Comparison of ENCODE assay signal across 1 cellular context in the genomic region with DNA sequence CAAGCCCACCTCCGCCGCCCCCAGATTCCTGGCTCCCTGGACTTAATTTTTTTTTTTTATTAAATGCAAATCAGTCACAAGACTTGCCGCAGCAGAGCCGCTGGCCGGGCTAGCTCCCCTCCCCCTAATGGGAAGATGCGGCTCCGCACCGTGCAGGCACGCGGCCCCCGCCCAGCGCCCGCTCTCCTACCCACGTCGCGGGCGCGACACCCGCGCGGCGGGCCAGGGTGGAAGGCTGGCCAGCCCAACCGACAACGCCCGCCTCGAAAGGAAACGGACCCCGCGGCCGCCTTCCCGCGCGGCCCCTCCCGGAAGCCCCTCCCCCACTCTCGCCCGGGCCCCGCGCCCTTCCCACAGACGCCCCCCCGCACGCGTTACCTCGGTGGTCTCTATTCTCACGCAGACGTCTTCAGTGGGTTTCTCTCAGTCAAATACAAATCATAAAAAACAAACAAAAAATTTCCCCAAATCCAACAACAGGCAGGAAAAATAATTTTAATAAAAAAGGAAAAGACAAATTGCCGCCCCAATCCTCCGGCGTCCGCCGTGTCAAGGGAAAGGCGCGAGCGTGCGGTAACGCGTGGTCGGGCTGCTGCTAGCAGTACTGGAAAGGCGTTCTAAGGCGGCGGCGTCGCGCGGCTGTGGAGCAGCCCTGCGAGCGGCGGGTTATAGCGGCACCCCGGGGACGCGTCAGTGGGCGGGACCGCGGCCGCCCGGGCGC.
A peak's percentile ranks its signal among the peaks of the same experiment; 100 is the strongest.
TF ChIP-seq lines count a peak whose summit lies in the region.

A gene (minus strand): TSS at position 643 of the 721 bp plus-strand sequence. CDS start 1,480 bp downstream, outside the sequence.

TF ChIP-seq in HepG2, 621 proteins besides CTCF, POLR2A, EP300 and RAD21 (continued from another document and continues in another):
- TF ChIP-seq CREM (IDR thresholded peaks at IDR 0.05) (0 out of 2 replicates have a peak, but pooled peaks have one; percentile 7), CREM (CRISPR knock-in tag; IDR thresholded peaks at IDR 0.05) (0 out of 2 replicates have a peak, but pooled peaks have one; percentile 21), ZMYM2 (CRISPR knock-in tag; IDR thresholded peaks at IDR 0.05) (no peak), ELF4 (CRISPR knock-in tag; IDR thresholded peaks at IDR 0.05; ENCODE audit: borderline replicate concordance) (no peak), ZNF605 (CRISPR knock-in tag; IDR thresholded peaks at IDR 0.05) (0 out of 2 replicates have a peak, but pooled peaks have one; percentile 24), IKZF4 (CRISPR knock-in tag; IDR thresholded peaks at IDR 0.05; ENCODE audit: borderline replicate concordance, low read depth, not compliant biosample characterization) (peak; percentile 38), REPIN1 (CRISPR knock-in tag; IDR thresholded peaks at IDR 0.05; ENCODE audit: borderline replicate concordance, low read depth) (peak; percentile 69), ZNF567 (CRISPR knock-in tag; IDR thresholded peaks at IDR 0.05; ENCODE audit: borderline replicate concordance) (no peak), ZNF75D (CRISPR knock-in tag; IDR thresholded peaks at IDR 0.05; ENCODE audit: borderline replicate concordance) (0 out of 2 replicates have a peak, but pooled peaks have one; percentile 36), ZNF101 (CRISPR knock-in tag; IDR thresholded peaks at IDR 0.05; ENCODE audit: borderline replicate concordance, low read depth) (no peak), ZNF160 (CRISPR knock-in tag; IDR thresholded peaks at IDR 0.05) (no peak; the same call in 1 of the 2 replicates), WIZ (CRISPR knock-in tag; IDR thresholded peaks at IDR 0.05) (peak; percentile 89; the same call in 1 of the 2 replicates), YY1 (IDR thresholded peaks at IDR 0.05; ENCODE audit: insufficient read depth, insufficient replicate concordance, low read depth, low read length) (peak; percentile 83), FIP1L1 (IDR thresholded peaks at IDR 0.05; ENCODE audit: borderline replicate concordance, insufficient read depth, low read depth, low read length) (no peak), BRD4 (CRISPR knock-in tag; IDR thresholded peaks at IDR 0.05) (peak; percentile 79), MEIS2 (CRISPR knock-in tag; IDR thresholded peaks at IDR 0.05) (peak; percentile 87), ZNF431 (CRISPR knock-in tag; IDR thresholded peaks at IDR 0.05; ENCODE audit: borderline replicate concordance, low read depth) (no peak), REXO4 (CRISPR knock-in tag; IDR thresholded peaks at IDR 0.05; ENCODE audit: borderline replicate concordance) (no peak), SIX1 (CRISPR knock-in tag; IDR thresholded peaks at IDR 0.05; ENCODE audit: borderline replicate concordance) (peak; percentile 57; the same call in 1 of the 2 replicates), SP140L (CRISPR knock-in tag; IDR thresholded peaks at IDR 0.05; ENCODE audit: borderline replicate concordance) (peak; percentile 67; the same call in 1 of the 2 replicates), TCF12 (IDR thresholded peaks at IDR 0.05) (no peak), TCF12 (CRISPR knock-in tag; IDR thresholded peaks at IDR 0.05) (no peak), ZNF367 (CRISPR knock-in tag; IDR thresholded peaks at IDR 0.05; ENCODE audit: borderline replicate concordance) (peak; percentile 70; the same call in 1 of the 2 replicates), SALL2 (CRISPR knock-in tag; IDR thresholded peaks at IDR 0.05) (peak; percentile 98), STAT5B (CRISPR knock-in tag; IDR thresholded peaks at IDR 0.05) (peak; percentile 87; the same call in 1 of the 2 replicates), MIER2 (CRISPR knock-in tag; IDR thresholded peaks at IDR 0.05) (0 out of 2 replicates have a peak, but pooled peaks have one; percentile 33), ZNF772 (CRISPR knock-in tag; IDR thresholded peaks at IDR 0.05) (peak; percentile 87), ZNF44 (CRISPR knock-in tag; IDR thresholded peaks at IDR 0.05) (no peak), ZNF776 (CRISPR knock-in tag; IDR thresholded peaks at IDR 0.05) (peak; percentile 78; the same call in 1 of the 2 replicates), GTF2F1 (IDR thresholded peaks at IDR 0.05; ENCODE audit: low read length) (peak; percentile 88)
- TF ChIP-seq, protein P1, sequence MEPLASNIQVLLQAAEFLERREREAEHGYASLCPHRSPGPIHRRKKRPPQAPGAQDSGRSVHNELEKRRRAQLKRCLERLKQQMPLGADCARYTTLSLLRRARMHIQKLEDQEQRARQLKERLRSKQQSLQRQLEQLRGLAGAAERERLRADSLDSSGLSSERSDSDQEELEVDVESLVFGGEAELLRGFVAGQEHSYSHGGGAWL (CRISPR knock-in tag; IDR thresholded peaks at IDR 0.05), result peak; percentile 95
- TF ChIP-seq, protein P2, sequence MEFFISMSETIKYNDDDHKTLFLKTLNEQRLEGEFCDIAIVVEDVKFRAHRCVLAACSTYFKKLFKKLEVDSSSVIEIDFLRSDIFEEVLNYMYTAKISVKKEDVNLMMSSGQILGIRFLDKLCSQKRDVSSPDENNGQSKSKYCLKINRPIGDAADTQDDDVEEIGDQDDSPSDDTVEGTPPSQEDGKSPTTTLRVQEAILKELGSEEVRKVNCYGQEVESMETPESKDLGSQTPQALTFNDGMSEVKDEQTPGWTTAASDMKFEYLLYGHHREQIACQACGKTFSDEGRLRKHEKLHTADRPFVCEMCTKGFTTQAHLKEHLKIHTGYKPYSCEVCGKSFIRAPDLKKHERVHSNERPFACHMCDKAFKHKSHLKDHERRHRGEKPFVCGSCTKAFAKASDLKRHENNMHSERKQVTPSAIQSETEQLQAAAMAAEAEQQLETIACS (CRISPR knock-in tag; IDR thresholded peaks at IDR 0.05), result peak; percentile 68
- TF ChIP-seq, protein P3, sequence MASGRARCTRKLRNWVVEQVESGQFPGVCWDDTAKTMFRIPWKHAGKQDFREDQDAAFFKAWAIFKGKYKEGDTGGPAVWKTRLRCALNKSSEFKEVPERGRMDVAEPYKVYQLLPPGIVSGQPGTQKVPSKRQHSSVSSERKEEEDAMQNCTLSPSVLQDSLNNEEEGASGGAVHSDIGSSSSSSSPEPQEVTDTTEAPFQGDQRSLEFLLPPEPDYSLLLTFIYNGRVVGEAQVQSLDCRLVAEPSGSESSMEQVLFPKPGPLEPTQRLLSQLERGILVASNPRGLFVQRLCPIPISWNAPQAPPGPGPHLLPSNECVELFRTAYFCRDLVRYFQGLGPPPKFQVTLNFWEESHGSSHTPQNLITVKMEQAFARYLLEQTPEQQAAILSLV (CRISPR knock-in tag; IDR thresholded peaks at IDR 0.05; ENCODE audit: borderline replicate concordance), result peak; percentile 66; the same call in 1 of the 2 replicates
- TF ChIP-seq, protein P4, sequence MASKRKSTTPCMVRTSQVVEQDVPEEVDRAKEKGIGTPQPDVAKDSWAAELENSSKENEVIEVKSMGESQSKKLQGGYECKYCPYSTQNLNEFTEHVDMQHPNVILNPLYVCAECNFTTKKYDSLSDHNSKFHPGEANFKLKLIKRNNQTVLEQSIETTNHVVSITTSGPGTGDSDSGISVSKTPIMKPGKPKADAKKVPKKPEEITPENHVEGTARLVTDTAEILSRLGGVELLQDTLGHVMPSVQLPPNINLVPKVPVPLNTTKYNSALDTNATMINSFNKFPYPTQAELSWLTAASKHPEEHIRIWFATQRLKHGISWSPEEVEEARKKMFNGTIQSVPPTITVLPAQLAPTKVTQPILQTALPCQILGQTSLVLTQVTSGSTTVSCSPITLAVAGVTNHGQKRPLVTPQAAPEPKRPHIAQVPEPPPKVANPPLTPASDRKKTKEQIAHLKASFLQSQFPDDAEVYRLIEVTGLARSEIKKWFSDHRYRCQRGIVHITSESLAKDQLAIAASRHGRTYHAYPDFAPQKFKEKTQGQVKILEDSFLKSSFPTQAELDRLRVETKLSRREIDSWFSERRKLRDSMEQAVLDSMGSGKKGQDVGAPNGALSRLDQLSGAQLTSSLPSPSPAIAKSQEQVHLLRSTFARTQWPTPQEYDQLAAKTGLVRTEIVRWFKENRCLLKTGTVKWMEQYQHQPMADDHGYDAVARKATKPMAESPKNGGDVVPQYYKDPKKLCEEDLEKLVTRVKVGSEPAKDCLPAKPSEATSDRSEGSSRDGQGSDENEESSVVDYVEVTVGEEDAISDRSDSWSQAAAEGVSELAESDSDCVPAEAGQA (IDR thresholded peaks at IDR 0.05; ENCODE audit: low read depth), result no peak
- TF ChIP-seq, protein P4 (CRISPR knock-in tag; IDR thresholded peaks at IDR 0.05; ENCODE audit: borderline replicate concordance), result peak; percentile 97
- TF ChIP-seq, protein P5, sequence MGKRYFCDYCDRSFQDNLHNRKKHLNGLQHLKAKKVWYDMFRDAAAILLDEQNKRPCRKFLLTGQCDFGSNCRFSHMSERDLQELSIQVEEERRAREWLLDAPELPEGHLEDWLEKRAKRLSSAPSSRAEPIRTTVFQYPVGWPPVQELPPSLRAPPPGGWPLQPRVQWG (CRISPR knock-in tag; IDR thresholded peaks at IDR 0.05; ENCODE audit: borderline replicate concordance, low read depth), result no peak
- TF ChIP-seq, protein P6, sequence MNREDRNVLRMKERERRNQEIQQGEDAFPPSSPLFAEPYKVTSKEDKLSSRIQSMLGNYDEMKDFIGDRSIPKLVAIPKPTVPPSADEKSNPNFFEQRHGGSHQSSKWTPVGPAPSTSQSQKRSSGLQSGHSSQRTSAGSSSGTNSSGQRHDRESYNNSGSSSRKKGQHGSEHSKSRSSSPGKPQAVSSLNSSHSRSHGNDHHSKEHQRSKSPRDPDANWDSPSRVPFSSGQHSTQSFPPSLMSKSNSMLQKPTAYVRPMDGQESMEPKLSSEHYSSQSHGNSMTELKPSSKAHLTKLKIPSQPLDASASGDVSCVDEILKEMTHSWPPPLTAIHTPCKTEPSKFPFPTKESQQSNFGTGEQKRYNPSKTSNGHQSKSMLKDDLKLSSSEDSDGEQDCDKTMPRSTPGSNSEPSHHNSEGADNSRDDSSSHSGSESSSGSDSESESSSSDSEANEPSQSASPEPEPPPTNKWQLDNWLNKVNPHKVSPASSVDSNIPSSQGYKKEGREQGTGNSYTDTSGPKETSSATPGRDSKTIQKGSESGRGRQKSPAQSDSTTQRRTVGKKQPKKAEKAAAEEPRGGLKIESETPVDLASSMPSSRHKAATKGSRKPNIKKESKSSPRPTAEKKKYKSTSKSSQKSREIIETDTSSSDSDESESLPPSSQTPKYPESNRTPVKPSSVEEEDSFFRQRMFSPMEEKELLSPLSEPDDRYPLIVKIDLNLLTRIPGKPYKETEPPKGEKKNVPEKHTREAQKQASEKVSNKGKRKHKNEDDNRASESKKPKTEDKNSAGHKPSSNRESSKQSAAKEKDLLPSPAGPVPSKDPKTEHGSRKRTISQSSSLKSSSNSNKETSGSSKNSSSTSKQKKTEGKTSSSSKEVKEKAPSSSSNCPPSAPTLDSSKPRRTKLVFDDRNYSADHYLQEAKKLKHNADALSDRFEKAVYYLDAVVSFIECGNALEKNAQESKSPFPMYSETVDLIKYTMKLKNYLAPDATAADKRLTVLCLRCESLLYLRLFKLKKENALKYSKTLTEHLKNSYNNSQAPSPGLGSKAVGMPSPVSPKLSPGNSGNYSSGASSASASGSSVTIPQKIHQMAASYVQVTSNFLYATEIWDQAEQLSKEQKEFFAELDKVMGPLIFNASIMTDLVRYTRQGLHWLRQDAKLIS (CRISPR knock-in tag; IDR thresholded peaks at IDR 0.05), result peak; percentile 100
